ENCODE assay signal across 1 cellular context in the genomic region with DNA sequence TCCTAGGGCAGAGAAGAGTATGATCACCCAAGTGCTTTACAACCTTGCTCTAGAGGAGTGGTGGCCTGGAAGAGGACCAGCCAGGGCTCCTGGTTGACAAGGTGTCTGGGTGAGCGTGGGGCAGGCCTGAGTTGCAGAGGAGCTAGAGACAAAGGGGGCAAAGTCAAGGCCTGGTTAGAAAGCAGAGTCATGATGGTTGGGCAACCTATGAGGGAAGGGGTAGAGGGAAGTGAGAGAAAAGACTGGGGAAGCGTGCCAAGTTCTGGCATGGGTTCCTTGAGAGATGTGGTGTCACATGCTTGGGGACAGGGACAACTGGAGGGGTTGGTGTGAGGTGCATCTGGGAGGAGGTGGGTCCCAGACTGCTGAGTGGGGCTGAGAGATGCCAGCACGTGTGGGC.
TF ChIP-seq lines count a peak whose summit lies in the region.

No MANE protein-coding gene starts in this region.

TF ChIP-seq in K562, 482 proteins besides CTCF, POLR2A, EP300 and RAD21 (continued from another document):
- TF ChIP-seq, protein P1, sequence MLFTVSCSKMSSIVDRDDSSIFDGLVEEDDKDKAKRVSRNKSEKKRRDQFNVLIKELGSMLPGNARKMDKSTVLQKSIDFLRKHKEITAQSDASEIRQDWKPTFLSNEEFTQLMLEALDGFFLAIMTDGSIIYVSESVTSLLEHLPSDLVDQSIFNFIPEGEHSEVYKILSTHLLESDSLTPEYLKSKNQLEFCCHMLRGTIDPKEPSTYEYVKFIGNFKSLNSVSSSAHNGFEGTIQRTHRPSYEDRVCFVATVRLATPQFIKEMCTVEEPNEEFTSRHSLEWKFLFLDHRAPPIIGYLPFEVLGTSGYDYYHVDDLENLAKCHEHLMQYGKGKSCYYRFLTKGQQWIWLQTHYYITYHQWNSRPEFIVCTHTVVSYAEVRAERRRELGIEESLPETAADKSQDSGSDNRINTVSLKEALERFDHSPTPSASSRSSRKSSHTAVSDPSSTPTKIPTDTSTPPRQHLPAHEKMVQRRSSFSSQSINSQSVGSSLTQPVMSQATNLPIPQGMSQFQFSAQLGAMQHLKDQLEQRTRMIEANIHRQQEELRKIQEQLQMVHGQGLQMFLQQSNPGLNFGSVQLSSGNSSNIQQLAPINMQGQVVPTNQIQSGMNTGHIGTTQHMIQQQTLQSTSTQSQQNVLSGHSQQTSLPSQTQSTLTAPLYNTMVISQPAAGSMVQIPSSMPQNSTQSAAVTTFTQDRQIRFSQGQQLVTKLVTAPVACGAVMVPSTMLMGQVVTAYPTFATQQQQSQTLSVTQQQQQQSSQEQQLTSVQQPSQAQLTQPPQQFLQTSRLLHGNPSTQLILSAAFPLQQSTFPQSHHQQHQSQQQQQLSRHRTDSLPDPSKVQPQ (CRISPR knock-in tag; IDR thresholded peaks at IDR 0.05; ENCODE audit: borderline replicate concordance), result no peak
